Comparison of ENCODE assay signal across 1 cellular context in genomic region chr6:89372506-89372901, GRCh38.
TF ChIP-seq lines count a peak whose summit lies in the region.

No MANE protein-coding gene starts in this region.

TF ChIP-seq in WTC11, 78 proteins besides CTCF, POLR2A, EP300 and RAD21 (continued from another document):
- TF ChIP-seq AFF4 (CRISPR knock-in tag; IDR thresholded peaks at IDR 0.05; ENCODE audit: borderline replicate concordance): no peak
- no peak for TF ChIP-seq SMAD3 (CRISPR knock-in tag; IDR thresholded peaks at IDR 0.05; ENCODE audit: borderline replicate concordance)
